ENCODE assay signal across 1 cellular context in genomic region chr12:87413784-87414183, GRCh38.
A peak's percentile ranks its signal among the peaks of the same experiment; 100 is the strongest.
TF ChIP-seq lines count a peak whose summit lies in the region.

No MANE protein-coding gene starts in this region.

TF ChIP-seq in SK-N-SH treated with all-trans-retinoic acid at 6 μM for 48 hours, 23 proteins besides CTCF, POLR2A, EP300 and RAD21 (continued from another document):
- peak; percentile 66; the same call in 1 of the 2 replicates for TF ChIP-seq PATZ1 (CRISPR knock-in tag; IDR thresholded peaks at IDR 0.05; ENCODE audit: borderline replicate concordance)
- TF ChIP-seq CREB5 (CRISPR knock-in tag; IDR thresholded peaks at IDR 0.05; ENCODE audit: low read depth) = peak; percentile 88
- TF ChIP-seq POU6F1 (CRISPR knock-in tag; IDR thresholded peaks at IDR 0.05; ENCODE audit: borderline replicate concordance, low read depth) = peak; percentile 25; the same call in 1 of the 2 replicates
- no peak for TF ChIP-seq CSDC2 (CRISPR knock-in tag; IDR thresholded peaks at IDR 0.05)
- TF ChIP-seq PPARA (CRISPR knock-in tag; IDR thresholded peaks at IDR 0.05; ENCODE audit: borderline replicate concordance) = no peak
- peak; percentile 99 for TF ChIP-seq ISL1 (CRISPR knock-in tag; IDR thresholded peaks at IDR 0.05)
- TF ChIP-seq ZNF70 (CRISPR knock-in tag; IDR thresholded peaks at IDR 0.05) = no peak
- no peak for TF ChIP-seq ZNF565 (CRISPR knock-in tag; conservative IDR thresholded peaks at IDR 0.05; ENCODE audit: low read depth)
- TF ChIP-seq ZFP30 (CRISPR knock-in tag; IDR thresholded peaks at IDR 0.05) = no peak
